In genomic region chr13:110231348-110232047, GRCh38 we compare ENCODE assay signal across 27 cellular contexts.
DNase-seq lines count a peak whose midpoint lies in the region; ATAC-seq and TF ChIP-seq lines count a peak whose summit lies in the region.
"Had no signal": no experiment of that assay in that cellular context is flagged by ENCODE, and none has a peak within 500 bp of the region (broad histone marks: within the 10 kb centered on the region; RNA-seq: fewer than 3 reads in every experiment).

No MANE protein-coding gene starts in this region.

- H3K4me3 ChIP-seq in coronary artery = no peak overlapping the region
- H3K4me3 ChIP-seq in neural progenitor cell = no peak overlapping the region
- no peak overlapping the region for H3K4me3 ChIP-seq in tibial artery
- no peak overlapping the region for H3K4me3 ChIP-seq in BE2C (ENCODE audit: low read depth, low read length)
- H3K4me3 ChIP-seq: HAP-1, PC-9, testis had no signal

- H3K4me1 ChIP-seq in neural progenitor cell (peaks cover 9% of the 10 kb centered on the region), tibial artery (peaks cover 0 to 89% (median 46%) of the 10 kb centered on the region in 4 donors), BE2C (no peaks in the 10 kb centered on the region)
- H3K4me1 ChIP-seq: HAP-1 had no signal

- no peak overlapping the region for H3K9ac ChIP-seq in neural progenitor cell

- no peak overlapping the region for H2AFZ ChIP-seq in neural progenitor cell (replicated peaks)
- H2AFZ ChIP-seq: PC-9 had no signal

- no peaks in the 10 kb centered on the region for H3K9me3 Mint-ChIP-seq in neural progenitor cell
- H3K9me3 Mint-ChIP-seq: activated B cell treated with CpG ODN at 0.5 μM for 24 hours; activated naive CD8-positive, alpha-beta T cell treated with anti-CD3 and anti-CD28 coated beads, Interleukin-2, amount 10 ng/mL, durations not matched to agents 7 days and 5 days; neural crest cell; stimulated activated memory B cell treated with anti-CD40 and anti-IgM and Interleukin-4, amounts not matched to agents 10 μg/mL and 1 μg/mL and 100 μg/mL, for 72 hours had no signal

- H3K36me3 ChIP-seq in neural progenitor cell (no peaks in the 10 kb centered on the region), tibial artery (no peaks in the 10 kb centered on the region), BE2C (no peaks in the 10 kb centered on the region)
- H3K36me3 ChIP-seq: HAP-1 had no signal

- H3K79me2 ChIP-seq in neural progenitor cell (ENCODE audit: low read depth) = no peaks in the 10 kb centered on the region

- TF ChIP-seq CTCF in coronary artery (IDR thresholded peaks at IDR 0.05) (no peak), neural progenitor cell (IDR thresholded peaks at IDR 0.05) (no peak), tibial artery (IDR thresholded peaks at IDR 0.05) (no peak), BE2C (IDR thresholded peaks at IDR 0.05; ENCODE audit: low read depth, low read length) (no peak)

- H3K4me3 Mint-ChIP-seq in neural progenitor cell = no peak overlapping the region
- H3K4me3 Mint-ChIP-seq: activated B cell treated with CpG ODN at 0.5 μM for 24 hours; activated naive CD8-positive, alpha-beta T cell treated with anti-CD3 and anti-CD28 coated beads, Interleukin-2, amount 10 ng/mL, durations not matched to agents 7 days and 5 days; CD4-positive, alpha-beta memory T cell; neural crest cell; stimulated activated memory B cell treated with anti-CD40 and anti-IgM and Interleukin-4, amounts not matched to agents 10 μg/mL and 1 μg/mL and 100 μg/mL, for 72 hours had no signal

- DNase-seq in NCI-H524 (lab: John Stamatoyannopoulos, UW) (peak; percentile 23 to 73), NCI-H524 treated with DMSO at 0.1 percent for 48 hours (lab: John Stamatoyannopoulos, UW) (no peak), coronary artery (ENCODE audit: low spot score) (peak; percentile 58), neural progenitor cell (ENCODE audit: low spot score) (no peak), tibial artery (no peak), BE2C (no peak), HEK293T (ENCODE audit: extremely low spot score) (no peak)
- DNase-seq: 8988T; activated B cell treated with CpG ODN at 0.5 μM for 24 hours; activated CD4-positive, alpha-beta T cell treated with anti-CD3 and anti-CD28 coated beads, Interleukin-2, amount 50 U/mL, for 48 hours; activated effector memory CD4-positive, alpha-beta T cell treated with Interleukin-2 at 50 U/mL for 16 hours; activated naive CD8-positive, alpha-beta T cell treated with anti-CD3 and anti-CD28 coated beads, Interleukin-2, amount 10 ng/mL, durations not matched to agents 7 days and 5 days; activated T-cell treated with anti-CD3 and anti-CD28 coated beads for 4 hours; CD4-positive, alpha-beta memory T cell; islet precursor cell; NCI-H1105; NCI-H2029 treated with DMSO at 0.1 percent for 48 hours; NK-92 treated with Interleukin-12 subunit alpha and Interleukin-12 subunit beta, amount 100 ng/mL, for 24 hours; stimulated activated CD4-positive, alpha-beta T cell treated with anti-CD3 and anti-CD28 coated beads, Interleukin-4, amount 100 ng/mL, for 1 hour; SW 1271; testis had no signal

- H3K9me3 ChIP-seq in neural progenitor cell (ENCODE audit: low read depth) (no peaks in the 10 kb centered on the region), tibial artery (no peaks in the 10 kb centered on the region), BE2C (no peaks in the 10 kb centered on the region)
- H3K9me3 ChIP-seq: HAP-1, testis had no signal

- POLR2A ChIA-PET in HEK293T (lab: Yijun Ruan, JAX) = no interaction called here

- H3K36me3 Mint-ChIP-seq in neural progenitor cell = peaks cover 9% of the 10 kb centered on the region
- H3K36me3 Mint-ChIP-seq: activated naive CD8-positive, alpha-beta T cell treated with anti-CD3 and anti-CD28 coated beads, Interleukin-2, amount 10 ng/mL, durations not matched to agents 7 days and 5 days; CD4-positive, alpha-beta memory T cell; stimulated activated memory B cell treated with anti-CD40 and anti-IgM and Interleukin-4, amounts not matched to agents 10 μg/mL and 1 μg/mL and 100 μg/mL, for 72 hours had no signal

- H3K27me3 ChIP-seq in neural progenitor cell (no peaks in the 10 kb centered on the region), tibial artery (no peaks in the 10 kb centered on the region), BE2C (peaks cover 31% of the 10 kb centered on the region)
- H3K27me3 ChIP-seq: testis had no signal

- CTCF ChIA-PET in HEK293T (lab: Yijun Ruan, JAX) = no interaction called here

- ATAC-seq in GM21390 (IDR thresholded peaks at IDR 0.05; ENCODE audit: unreplicated experiment) = no peak
- ATAC-seq: esophagus mucosa; stimulated activated memory B cell treated with anti-CD40 and anti-IgM and Interleukin-4, amounts not matched to agents 10 μg/mL and 1 μg/mL and 100 μg/mL, for 72 hours had no signal

- H4K20me1 ChIP-seq in neural progenitor cell (ENCODE audit: low read depth) = no peaks in the 10 kb centered on the region

- H3K4me2 ChIP-seq in neural progenitor cell = peak overlapping the region; percentile 28
- H3K4me2 ChIP-seq: PC-9 had no signal

- H3K27ac ChIP-seq in coronary artery = peak overlapping the region; percentile 79 to 86
- no peak overlapping the region for H3K27ac ChIP-seq in neural progenitor cell
- peak overlapping the region; percentile 82 to 91 for H3K27ac ChIP-seq in tibial artery
- H3K27ac ChIP-seq: PC-9, testis had no signal

- peaks cover 18% of the 10 kb centered on the region for H3K4me1 Mint-ChIP-seq in neural progenitor cell
- H3K4me1 Mint-ChIP-seq: activated B cell treated with CpG ODN at 0.5 μM for 24 hours; activated naive CD8-positive, alpha-beta T cell treated with anti-CD3 and anti-CD28 coated beads, Interleukin-2, amount 10 ng/mL, durations not matched to agents 7 days and 5 days; stimulated activated memory B cell treated with anti-CD40 and anti-IgM and Interleukin-4, amounts not matched to agents 10 μg/mL and 1 μg/mL and 100 μg/mL, for 72 hours had no signal

- intact Hi-C loops in tibial artery (cut with DNase I; ENCODE audit: low total_unique reads) = no loop called here

- no peak overlapping the region for H3K27ac Mint-ChIP-seq in neural progenitor cell
- H3K27ac Mint-ChIP-seq: activated B cell treated with CpG ODN at 0.5 μM for 24 hours; activated naive CD8-positive, alpha-beta T cell treated with anti-CD3 and anti-CD28 coated beads, Interleukin-2, amount 10 ng/mL, durations not matched to agents 7 days and 5 days; CD4-positive, alpha-beta memory T cell; stimulated activated memory B cell treated with anti-CD40 and anti-IgM and Interleukin-4, amounts not matched to agents 10 μg/mL and 1 μg/mL and 100 μg/mL, for 72 hours had no signal

- peaks cover 8% of the 10 kb centered on the region for H3K27me3 Mint-ChIP-seq in neural progenitor cell (ENCODE audit: insufficient read depth, low read depth)

- H3F3A ChIP-seq in neural progenitor cell (ENCODE audit: low read depth) = no peaks in the 10 kb centered on the region

TF ChIP-seq in HEK293T, 16 proteins besides CTCF, POLR2A, EP300 and RAD21:
- TF ChIP-seq HDGF (IDR thresholded peaks at IDR 0.05; ENCODE audit: borderline replicate concordance) = no peak
- TF ChIP-seq NFRKB (IDR thresholded peaks at IDR 0.05) = no peak
- TF ChIP-seq PKNOX1 (IDR thresholded peaks at IDR 0.05) = no peak
- no peak for TF ChIP-seq ARNT (IDR thresholded peaks at IDR 0.05)
- TF ChIP-seq SP1 (IDR thresholded peaks at IDR 0.05) = no peak

Comparison
In these comparisons a context has a peak if more than half of its experiments do, and no peak if none do; other contexts are left out.
1. DNase-seq: peak in NCI-H524 (2 of 2) and coronary artery (single experiment); none in NCI-H524 treated with DMSO at 0.1 percent for 48 hours (single experiment), neural progenitor cell (single experiment), tibial artery (0 of 2), BE2C (single experiment) and HEK293T (single experiment).